In the genomic region with DNA sequence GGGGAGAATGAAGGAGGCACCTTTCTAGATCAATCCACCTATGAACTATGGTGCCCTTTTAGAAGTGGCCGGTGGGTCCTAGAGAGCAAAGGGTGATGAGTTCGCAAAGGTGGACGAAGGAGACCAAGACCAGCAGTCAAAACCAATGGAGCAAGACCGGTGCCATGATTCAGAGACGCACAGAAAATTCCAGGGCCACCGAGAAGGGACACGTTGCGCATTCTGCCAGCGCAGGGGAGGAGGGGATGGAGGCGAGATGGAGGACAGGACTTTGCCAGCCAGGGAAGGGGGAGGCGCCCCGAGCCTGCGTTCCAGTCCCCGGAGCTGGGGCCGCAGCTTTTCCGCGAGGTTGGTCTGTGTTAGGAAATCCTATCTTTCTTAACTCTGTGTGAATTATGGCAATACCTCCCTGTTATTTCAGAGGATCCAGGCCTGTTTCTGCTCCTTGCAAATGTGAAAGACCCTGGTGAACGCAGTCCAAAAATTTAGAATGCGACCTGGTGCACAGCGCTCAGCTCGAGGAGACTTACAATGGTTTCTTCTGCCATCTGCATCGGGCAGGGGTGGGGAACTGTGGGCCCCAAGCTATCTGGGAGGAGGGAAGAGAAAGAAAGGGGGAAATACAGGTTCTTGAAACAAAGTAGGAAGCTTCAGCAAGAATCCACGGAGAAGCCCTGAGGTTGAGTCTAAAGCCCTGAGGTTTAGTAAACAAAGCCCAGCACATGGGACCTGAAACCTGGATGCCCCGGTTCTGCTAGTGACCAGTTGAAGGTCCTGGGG, we compare ENCODE assay signal across 8 cellular contexts.
DNase-seq lines count a peak whose midpoint lies in the region; ATAC-seq and TF ChIP-seq lines count a peak whose summit lies in the region.

No MANE protein-coding gene starts in this region.

- no peak overlapping the region for H3K23ac ChIP-seq in trophoblast cell (ENCODE audit: low read length)

- peak overlapping the region; percentile 42 for H2AFZ ChIP-seq in trophoblast cell (ENCODE audit: insufficient read depth, low read length, poor library complexity)

- peak overlapping the region; percentile 81 for H3K18ac ChIP-seq in trophoblast cell (ENCODE audit: low read length)

- H2AK5ac ChIP-seq in trophoblast cell (ENCODE audit: low read length) = peak overlapping the region; percentile 78

- peak overlapping the region; percentile 94 for H4K8ac ChIP-seq in trophoblast cell (ENCODE audit: low read depth, low read length)

- H3K27me3 ChIP-seq in gastroesophageal sphincter (no peaks in the 10 kb centered on the region), trophoblast cell (ENCODE audit: insufficient read depth, low read length) (no peaks in the 10 kb centered on the region)

- peak overlapping the region; percentile 55 for H2BK12ac ChIP-seq in trophoblast cell (ENCODE audit: low read length)

- H3K14ac ChIP-seq in trophoblast cell (ENCODE audit: low read length) = peak overlapping the region; percentile 95

- 65 to 69% methylated on average over 19 of the region's 24 CpGs for WGBS in gastroesophageal sphincter (ENCODE audit: low coverage in 1 of 2), 2 donors
- WGBS in trophoblast cell (ENCODE audit: extremely low coverage, insufficient coverage, insufficient read length) = no CpG with 5 or more reads among the region's 24 CpGs

- H4K91ac ChIP-seq in trophoblast cell (ENCODE audit: low read depth, low read length) = peak overlapping the region; percentile 98

- peak overlapping the region; percentile 80 for H3K4me2 ChIP-seq in trophoblast cell (ENCODE audit: low read length)

- H3K9me3 ChIP-seq in ES-I3 (ENCODE audit: control insufficient read depth, insufficient read depth, low read length) (no peaks in the 10 kb centered on the region), gastroesophageal sphincter (no peaks in the 10 kb centered on the region), trophoblast cell (ENCODE audit: insufficient read depth, low read depth, low read length) (no peaks in the 10 kb centered on the region)

- H3K36me3 ChIP-seq in ES-I3 (ENCODE audit: insufficient read depth, low read length) (no peaks in the 10 kb centered on the region), gastroesophageal sphincter (no peaks in the 10 kb centered on the region), trophoblast cell (ENCODE audit: control insufficient read depth in 1 of 2, insufficient read depth in 2 of 2, low read length in 2 of 2) (no peaks in the 10 kb centered on the region)

- peaks cover 31% of the 10 kb centered on the region for H3K79me1 ChIP-seq in trophoblast cell (ENCODE audit: low read length)

- TF ChIP-seq EP300 in gastroesophageal sphincter (IDR thresholded peaks at IDR 0.05) = no peak

- H3K4me1 ChIP-seq in ES-I3 (ENCODE audit: insufficient read depth, low read length) (peaks cover 32% of the 10 kb centered on the region), gastroesophageal sphincter (peaks cover 0 to 58% (median 9%) of the 10 kb centered on the region in 3 donors), trophoblast cell (ENCODE audit: control insufficient read depth in 1 of 2, insufficient read depth in 2 of 2, low read length in 2 of 2) (peaks cover 36 to 39% of the 10 kb centered on the region in 2 experiments)

- peak overlapping the region in 3 of 4 donors; percentile 43 to 82 (median 74) for H3K27ac ChIP-seq in gastroesophageal sphincter
- peak overlapping the region; percentile 96 for H3K27ac ChIP-seq in trophoblast cell (ENCODE audit: low read depth, low read length)

- H3K4me3 ChIP-seq in gastroesophageal sphincter = peak overlapping the region in 1 of 2 donors; percentile 55
- H3K4me3 ChIP-seq in trophoblast cell (ENCODE audit: low read depth, low read length) = peak overlapping the region; percentile 50

- ATAC-seq in gastroesophageal sphincter = peak; percentile 24

- peak overlapping the region; percentile 97 for H2BK5ac ChIP-seq in trophoblast cell (ENCODE audit: low read depth, low read length, poor library complexity)

- TF ChIP-seq POLR2A in gastroesophageal sphincter (IDR thresholded peaks at IDR 0.05) = no peak

- peak overlapping the region; percentile 81 for H2BK120ac ChIP-seq in trophoblast cell (ENCODE audit: insufficient read depth, low read length, poor library complexity)

- DNase-seq in SK-N-DZ (ENCODE audit: low spot score) = peak; percentile 68
- DNase-seq in trophoblast cell = peak; percentile 11 to 59
- no peak for DNase-seq in cortex of kidney (lab: John Stamatoyannopoulos, UW)
- no peak for DNase-seq in stimulated activated CD4-positive, alpha-beta T cell treated with anti-CD3 and anti-CD28 coated beads, Interleukin-2, amount 100 ng/mL, for 24 hours
- DNase-seq in AML-193 (lab: John Stamatoyannopoulos, UW) = no peak
- DNase-seq in AG20443 (ENCODE audit: low spot score) = no peak

- peak overlapping the region; percentile 49 for H4K12ac ChIP-seq in trophoblast cell (ENCODE audit: low read depth, low read length)

- peaks cover 11% of the 10 kb centered on the region for H3K79me2 ChIP-seq in trophoblast cell (ENCODE audit: control insufficient read depth, insufficient read depth, low read length, poor library complexity)

- H3K9ac ChIP-seq in ES-I3 (ENCODE audit: low read depth, low read length) = peak overlapping the region; percentile 80
- H3K9ac ChIP-seq in trophoblast cell (ENCODE audit: low read length) = no peak overlapping the region

- TF ChIP-seq CTCF in gastroesophageal sphincter (IDR thresholded peaks at IDR 0.05) = no peak

- H3K4ac ChIP-seq in trophoblast cell (ENCODE audit: low read depth, low read length) = peak overlapping the region; percentile 28

Comparison
In these comparisons a context has a peak if more than half of its experiments do, and no peak if none do; other contexts are left out.
1. DNase-seq: peak in SK-N-DZ (single experiment) and trophoblast cell (2 of 2); none in cortex of kidney (single experiment), stimulated activated CD4-positive, alpha-beta T cell treated with anti-CD3 and anti-CD28 coated beads, Interleukin-2, amount 100 ng/mL, for 24 hours (0 of 2), AML-193 (0 of 2) and AG20443 (single experiment).